1 cellular context compared by ENCODE assay signal in the genomic region with DNA sequence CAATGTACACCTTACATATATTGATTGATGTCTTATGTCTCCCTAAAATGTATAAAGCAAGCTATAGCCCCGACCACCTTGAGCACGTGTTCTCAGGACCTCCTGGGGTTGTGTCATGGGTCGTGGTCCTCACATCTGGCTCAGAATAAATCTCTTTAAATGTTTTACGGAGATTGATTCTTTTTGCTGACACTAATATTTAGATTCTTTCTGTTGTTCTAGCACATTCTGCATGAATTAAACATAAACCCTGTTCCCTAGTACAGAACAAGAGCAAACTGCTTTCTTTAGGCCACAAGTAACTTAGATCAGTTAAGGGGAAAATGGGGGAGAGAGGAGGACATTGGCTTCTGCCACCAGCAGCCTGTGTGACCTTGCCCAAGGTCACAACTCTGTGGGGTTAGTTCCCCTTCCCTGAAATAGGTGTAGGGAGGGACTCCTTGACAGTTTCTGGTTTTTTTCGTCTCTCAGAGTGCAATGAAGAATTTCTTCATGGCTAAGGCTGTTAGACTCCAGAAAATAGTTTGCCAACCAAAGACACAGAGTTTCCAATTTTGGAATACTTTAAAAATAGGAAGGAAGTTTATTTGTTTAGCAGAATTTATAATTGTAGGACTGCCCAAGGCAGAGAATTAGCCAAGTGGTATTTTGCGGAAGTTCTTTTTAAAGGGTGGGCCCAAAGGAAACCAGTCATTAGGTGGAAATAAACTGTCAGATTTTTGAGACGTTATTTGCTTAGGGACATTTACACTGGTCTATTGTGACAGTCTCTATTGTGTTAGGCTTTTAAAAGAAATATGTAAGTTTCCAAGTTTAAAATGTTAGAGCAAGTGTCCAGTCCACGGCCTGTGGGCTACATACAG.
TF ChIP-seq lines count a peak whose summit lies in the region.

No MANE protein-coding gene starts in this region.

TF ChIP-seq in H1, 55 proteins besides CTCF, POLR2A, EP300 and RAD21 (continued from another document):
- no peak for TF ChIP-seq SIN3A (conservative IDR thresholded peaks at IDR 0.05 in 1 of 2, IDR thresholded peaks at IDR 0.05 in 1 of 2; ENCODE audit: low read depth in 1 of 2, low read length in 2 of 2)
- TF ChIP-seq CEBPB (IDR thresholded peaks at IDR 0.05; ENCODE audit: low read depth, low read length) = no peak
- no peak for TF ChIP-seq SP2 (IDR thresholded peaks at IDR 0.05; ENCODE audit: low read length)
- TF ChIP-seq TAF1 (IDR thresholded peaks at IDR 0.05; ENCODE audit: low read depth, low read length) = no peak
- no peak for TF ChIP-seq TAF7 (optimal IDR thresholded peaks at IDR 0.05; ENCODE audit: borderline replicate concordance, low read depth, low read length)
- no peak for TF ChIP-seq RFX5 (IDR thresholded peaks at IDR 0.05; ENCODE audit: borderline replicate concordance, low read depth, low read length)
- no peak for TF ChIP-seq CBX5 (IDR thresholded peaks at IDR 0.05; ENCODE audit: low read depth, low read length)
- TF ChIP-seq SP1 (IDR thresholded peaks at IDR 0.05; ENCODE audit: low read depth, low read length) = no peak
- TF ChIP-seq KDM5A (IDR thresholded peaks at IDR 0.05; ENCODE audit: low read length) = no peak
TF ChIP-seq in H1: peak in this region for 0.
